In the genomic region with DNA sequence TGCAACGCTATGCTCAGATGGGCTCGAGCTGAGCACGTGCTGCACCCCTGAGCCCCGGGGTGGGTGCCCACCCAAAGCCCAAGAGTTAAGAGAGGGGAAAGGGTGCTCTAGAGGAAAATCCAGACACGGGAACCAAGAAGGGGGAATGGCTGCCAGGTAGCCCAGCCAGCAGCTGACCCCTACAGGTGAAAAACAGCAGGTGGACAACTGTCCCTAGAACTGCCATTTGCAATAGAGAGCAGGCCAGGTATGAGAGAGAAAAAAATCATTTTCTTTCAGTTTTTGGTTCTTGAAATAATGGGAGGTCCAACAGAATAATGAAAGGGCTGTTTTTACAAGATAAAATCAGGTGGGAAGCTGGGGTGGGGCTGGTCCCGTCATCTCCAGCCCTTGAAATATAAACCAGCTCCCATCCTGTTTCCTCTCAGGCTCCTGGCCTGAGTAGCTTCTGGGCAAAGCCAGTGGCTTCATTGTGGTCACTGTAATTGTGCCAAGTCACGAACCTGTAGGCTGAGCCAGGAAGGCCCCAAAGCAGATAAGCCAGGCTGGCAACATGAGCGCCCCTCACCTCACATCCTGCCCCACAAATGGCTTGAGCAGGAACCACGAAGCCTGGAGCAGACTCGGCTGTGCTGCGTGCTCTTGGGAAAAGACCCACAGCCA, we compare ENCODE assay signal across 18 cellular contexts.
A peak's percentile ranks its signal among the peaks of the same experiment; 100 is the strongest.
DNase-seq lines count a peak whose midpoint lies in the region; ATAC-seq and TF ChIP-seq lines count a peak whose summit lies in the region.
"Had no signal": no experiment of that assay in that cellular context is flagged by ENCODE, and none has a peak within 500 bp of the region (broad histone marks: within the 10 kb centered on the region; RNA-seq: fewer than 3 reads in every experiment).

No MANE protein-coding gene starts in this region.

- TF ChIP-seq POLR2A in gastroesophageal sphincter (IDR thresholded peaks at IDR 0.05) = no peak

- no peak; the same call in 1 of the 2 replicates for TF ChIP-seq RAD21 in Ishikawa (IDR thresholded peaks at IDR 0.05; ENCODE audit: low read depth)

- no peaks in the 10 kb centered on the region for H3K4me1 ChIP-seq in gastroesophageal sphincter
- H3K4me1 ChIP-seq: gastrocnemius medialis had no signal

- TF ChIP-seq EP300 in Ishikawa (IDR thresholded peaks at IDR 0.05; ENCODE audit: borderline replicate concordance) (peak; percentile 65; the same call in 1 of the 2 replicates), gastroesophageal sphincter (IDR thresholded peaks at IDR 0.05) (no peak)

- no peaks in the 10 kb centered on the region for H3K36me3 ChIP-seq in gastroesophageal sphincter
- H3K36me3 ChIP-seq: gastrocnemius medialis, neural progenitor cell had no signal

- peaks cover 0 to 14% (median 0%) of the 10 kb centered on the region in 3 donors for H3K9me3 ChIP-seq in gastroesophageal sphincter
- H3K9me3 ChIP-seq: gastrocnemius medialis had no signal

- H3K27me3 Mint-ChIP-seq in effector memory CD8-positive, alpha-beta T cell = peaks cover 65 to 96% of the 10 kb centered on the region in 2 donors

- no peak overlapping the region for H3K4me3 Mint-ChIP-seq in effector memory CD8-positive, alpha-beta T cell
- H3K4me3 Mint-ChIP-seq: activated naive CD8-positive, alpha-beta T cell treated with anti-CD3 and anti-CD28 coated beads, Interleukin-2, amount 50 U/mL, for 24 hours; dendritic cell treated with granulocyte-macrophage colony-stimulating factor and Interleukin-4, amounts not matched to agents 40 ng/mL and 50 ng/mL, for 4 days; neural progenitor cell had no signal

- H3K27me3 ChIP-seq in gastroesophageal sphincter = peaks cover 56% of the 10 kb centered on the region
- H3K27me3 ChIP-seq: neural progenitor cell had no signal

- H3K9me3 Mint-ChIP-seq in effector memory CD8-positive, alpha-beta T cell = no peaks in the 10 kb centered on the region
- H3K9me3 Mint-ChIP-seq: activated naive CD8-positive, alpha-beta T cell treated with anti-CD3 and anti-CD28 coated beads, Interleukin-2, amount 50 U/mL, for 24 hours; dendritic cell treated with granulocyte-macrophage colony-stimulating factor and Interleukin-4, amounts not matched to agents 40 ng/mL and 50 ng/mL, for 4 days; neural progenitor cell had no signal

- peaks cover 0 to under 1% of the 10 kb centered on the region in 2 donors for H3K4me1 Mint-ChIP-seq in effector memory CD8-positive, alpha-beta T cell (ENCODE audit: low read depth in 2 of 2)
- H3K4me1 Mint-ChIP-seq: activated naive CD8-positive, alpha-beta T cell treated with anti-CD3 and anti-CD28 coated beads, Interleukin-2, amount 50 U/mL, for 24 hours had no signal

- DNase-seq in A172 (ENCODE audit: low spot score) (peak; percentile 80), RPMI8226 (peak; percentile 58), NCI-H1417 treated with DMSO at 0.1 percent for 48 hours (lab: John Stamatoyannopoulos, UW) (no peak)
- no peak for DNase-seq in effector memory CD8-positive, alpha-beta T cell
- DNase-seq: activated CD4-positive, CD25-positive, alpha-beta regulatory T cell; activated naive CD8-positive, alpha-beta T cell treated with anti-CD3 and anti-CD28 coated beads, Interleukin-2, amount 50 U/mL, for 24 hours; activated T-cell treated with anti-CD3 and anti-CD28 coated beads for 4 hours; DMS53; gastrocnemius medialis; NCI-H510A treated with DMSO at 0.1 percent for 48 hours; stimulated activated CD4-positive, alpha-beta T cell treated with anti-CD3 and anti-CD28 coated beads, Interleukin-15, amount 100 ng/mL, for 24 hours; stimulated activated CD8-positive, alpha-beta memory T cell treated with anti-CD3 and anti-CD28 coated beads, Interleukin-4, amount 100 ng/mL, for 48 hours had no signal

- 71 to 77% methylated on average over 4 to 8 of the region's 11 CpGs for WGBS in gastroesophageal sphincter (ENCODE audit: low coverage in 1 of 2), 2 donors

- H3K4me3 ChIP-seq in gastroesophageal sphincter = no peak overlapping the region
- H3K4me3 ChIP-seq: gastrocnemius medialis, neural progenitor cell had no signal

- no peak overlapping the region for H3K27ac ChIP-seq in gastroesophageal sphincter
- H3K27ac ChIP-seq: gastrocnemius medialis, neural progenitor cell had no signal

- peak; percentile 50 for ATAC-seq in gastroesophageal sphincter
- ATAC-seq in GM19023 (IDR thresholded peaks at IDR 0.05; ENCODE audit: unreplicated experiment) = no peak
- no peak for ATAC-seq in GM21529 (IDR thresholded peaks at IDR 0.05; ENCODE audit: unreplicated experiment)
- ATAC-seq in effector memory CD8-positive, alpha-beta T cell (replicated peaks) = no peak
- ATAC-seq: activated naive CD8-positive, alpha-beta T cell treated with anti-CD3 and anti-CD28 coated beads, Interleukin-2, amount 50 U/mL, for 24 hours had no signal

- no peak for TF ChIP-seq CTCF in gastroesophageal sphincter (IDR thresholded peaks at IDR 0.05)

- H3K27ac Mint-ChIP-seq in effector memory CD8-positive, alpha-beta T cell = no peak overlapping the region
- H3K27ac Mint-ChIP-seq: activated naive CD8-positive, alpha-beta T cell treated with anti-CD3 and anti-CD28 coated beads, Interleukin-2, amount 50 U/mL, for 24 hours; dendritic cell treated with granulocyte-macrophage colony-stimulating factor and Interleukin-4, amounts not matched to agents 40 ng/mL and 50 ng/mL, for 4 days; neural progenitor cell had no signal

- H3K36me3 Mint-ChIP-seq in effector memory CD8-positive, alpha-beta T cell (ENCODE audit: insufficient read depth) = peaks cover 2% of the 10 kb centered on the region
- H3K36me3 Mint-ChIP-seq: neural progenitor cell had no signal

TF ChIP-seq in Ishikawa, 13 proteins besides CTCF, POLR2A, EP300 and RAD21:
- TF ChIP-seq TAF1 (IDR thresholded peaks at IDR 0.05; ENCODE audit: low read depth) = no peak
- TF ChIP-seq TCF12 (IDR thresholded peaks at IDR 0.05; ENCODE audit: low read depth) = peak; percentile 66
- 0 out of 2 replicates have a peak, but pooled peaks have one; percentile 30 for TF ChIP-seq YY1 (IDR thresholded peaks at IDR 0.05; ENCODE audit: low read depth)
- TF ChIP-seq NFIC (IDR thresholded peaks at IDR 0.05) = peak; percentile 87
- no peak for TF ChIP-seq TEAD4 (IDR thresholded peaks at IDR 0.05)

Comparison
In these comparisons a context has a peak if more than half of its experiments do, and no peak if none do; other contexts are left out.
1. DNase-seq: peak in A172 (single experiment) and RPMI8226 (single experiment); none in NCI-H1417 treated with DMSO at 0.1 percent for 48 hours (single experiment) and effector memory CD8-positive, alpha-beta T cell (0 of 3).